In genomic region chr2:209642146-209642815, GRCh38 we compare ENCODE assay signal across 19 cellular contexts.
DNase-seq lines count a peak whose midpoint lies in the region; ATAC-seq, FAIRE-seq and TF ChIP-seq lines count a peak whose summit lies in the region.
"Had no signal": no experiment of that assay in that cellular context is flagged by ENCODE, and none has a peak within 500 bp of the region (broad histone marks: within the 10 kb centered on the region; RNA-seq: fewer than 3 reads in every experiment).

No MANE protein-coding gene starts in this region.

- WGBS in endodermal cell (ENCODE audit: insufficient coverage in 1 of 2, insufficient read length in 1 of 2), 2 experiments = 94% methylated on average over 3 of the region's 3 CpGs; no CpG with 5 or more reads in 1 of the 2 experiments

- no peaks in the 10 kb centered on the region for H3K9me3 ChIP-seq in astrocyte (ENCODE audit: insufficient read depth, low read depth, low read length)
- no peaks in the 10 kb centered on the region for H3K9me3 ChIP-seq in endodermal cell (ENCODE audit: control insufficient read depth, low read length)
- H3K9me3 ChIP-seq: Caco-2, lower lobe of right lung, testis had no signal

- H3K4me3 Mint-ChIP-seq in astrocyte (ENCODE audit: unreplicated experiment) = no peak overlapping the region
- H3K4me3 Mint-ChIP-seq in endodermal cell = no peak overlapping the region
- H3K4me3 Mint-ChIP-seq: naive thymus-derived CD8-positive, alpha-beta T cell had no signal

- H3K27me3 Mint-ChIP-seq in astrocyte (ENCODE audit: low read depth, unreplicated experiment) (no peaks in the 10 kb centered on the region), endodermal cell (ENCODE audit: insufficient read depth) (no peaks in the 10 kb centered on the region)
- H3K27me3 Mint-ChIP-seq: naive thymus-derived CD8-positive, alpha-beta T cell; progenitor cell of endocrine pancreas had no signal

- H3K79me2 ChIP-seq in astrocyte (ENCODE audit: insufficient read depth, low read length) = no peaks in the 10 kb centered on the region

- H3K36me3 ChIP-seq in astrocyte (ENCODE audit: insufficient read depth, low read length) = no peaks in the 10 kb centered on the region
- H3K36me3 ChIP-seq in endodermal cell (ENCODE audit: control insufficient read depth, insufficient read depth, low read length) = no peaks in the 10 kb centered on the region
- H3K36me3 ChIP-seq: lower lobe of right lung had no signal

- no peak for ATAC-seq in HG02623 (IDR thresholded peaks at IDR 0.05; ENCODE audit: unreplicated experiment)
- ATAC-seq in HG02610 (IDR thresholded peaks at IDR 0.05; ENCODE audit: unreplicated experiment) = no peak
- ATAC-seq: lower lobe of right lung; naive thymus-derived CD8-positive, alpha-beta T cell had no signal

- H3K27ac ChIP-seq in astrocyte (ENCODE audit: low read depth, low read length) (no peak overlapping the region), endodermal cell (ENCODE audit: low read depth, low read length) (no peak overlapping the region)
- H3K27ac ChIP-seq: lower lobe of right lung, testis had no signal

- peak; percentile 49 for DNase-seq in ELR (ENCODE audit: low read depth)
- DNase-seq in NCI-H460 (ENCODE audit: extremely low read depth, low read depth) = peak; percentile 11
- peak; percentile 46 for DNase-seq in astrocyte (ENCODE audit: low read depth)
- peak; percentile 14 for DNase-seq in kidney tubule cell (ENCODE audit: low spot score)
- DNase-seq in endodermal cell = no peak
- no peak for DNase-seq in GM13977 (ENCODE audit: low spot score)
- DNase-seq: activated CD4-positive, alpha-beta T cell treated with anti-CD3 and anti-CD28 coated beads for 4 hours; activated gamma-delta T cell; aorta; Caco-2; lower lobe of right lung; naive thymus-derived CD8-positive, alpha-beta T cell; NCI-H1417 treated with DMSO at 0.1 percent for 48 hours; NCI-H2171 treated with DMSO at 0.1 percent for 48 hours; testis had no signal

- TF ChIP-seq CTCF in astrocyte (IDR thresholded peaks at IDR 0.05; ENCODE audit: insufficient read depth, low read depth, low read length) = no peak
- TF ChIP-seq CTCF in endodermal cell (conservative IDR thresholded peaks at IDR 0.05) = no peak
- TF ChIP-seq CTCF in GM13977 (IDR thresholded peaks at IDR 0.05; ENCODE audit: extremely low read depth, insufficient read depth, missing control alignments) = no peak

- H3K27me3 ChIP-seq in astrocyte (ENCODE audit: insufficient read depth, low read length) = no peaks in the 10 kb centered on the region
- H3K27me3 ChIP-seq in endodermal cell (ENCODE audit: control insufficient read depth, insufficient read depth, low read length, poor library complexity, severe bottlenecking) = no peaks in the 10 kb centered on the region
- H3K27me3 ChIP-seq: testis had no signal

- no peak overlapping the region for H2AFZ ChIP-seq in astrocyte (ENCODE audit: low read depth, low read length)

- H3K36me3 Mint-ChIP-seq in astrocyte (ENCODE audit: low read depth, unreplicated experiment) (no peaks in the 10 kb centered on the region), endodermal cell (ENCODE audit: low read depth) (no peaks in the 10 kb centered on the region)
- H3K36me3 Mint-ChIP-seq: naive thymus-derived CD8-positive, alpha-beta T cell had no signal

- H3K4me1 ChIP-seq in astrocyte (ENCODE audit: insufficient read depth, low read length) (peaks cover 20% of the 10 kb centered on the region), endodermal cell (ENCODE audit: control insufficient read depth, insufficient read depth, low read length) (peaks cover 6% of the 10 kb centered on the region)
- H3K4me1 ChIP-seq: Caco-2, lower lobe of right lung, testis had no signal

- in situ Hi-C loops in GM13977 (cut with MboI; ENCODE audit: low pct_unique_long_range_greater_than_20kb, low sequenced_read_pairs, unreplicated experiment) = no loop called here

- H3K9me3 Mint-ChIP-seq in astrocyte (ENCODE audit: unreplicated experiment) = no peaks in the 10 kb centered on the region
- H3K9me3 Mint-ChIP-seq in endodermal cell = no peaks in the 10 kb centered on the region

- H3K4me1 Mint-ChIP-seq in astrocyte (ENCODE audit: low read depth, unreplicated experiment) (peaks cover 10% of the 10 kb centered on the region), endodermal cell (peaks cover 9% of the 10 kb centered on the region)
- H3K4me1 Mint-ChIP-seq: naive thymus-derived CD8-positive, alpha-beta T cell had no signal

- H4K20me1 ChIP-seq in astrocyte (ENCODE audit: insufficient read depth, low read length) = no peaks in the 10 kb centered on the region

- H3K9ac ChIP-seq in astrocyte (ENCODE audit: low read length) = no peak overlapping the region
- H3K9ac ChIP-seq in endodermal cell (ENCODE audit: extremely low read depth, low read length, poor library complexity, severe bottlenecking) = no peak overlapping the region

- peak overlapping the region; percentile 21 for H3K4me2 ChIP-seq in astrocyte (ENCODE audit: low read length)

- FAIRE-seq in astrocyte (lab: Jason Lieb, UNC) = no peak
- FAIRE-seq: colon had no signal

- no peak overlapping the region for H3K4me3 ChIP-seq in astrocyte (ENCODE audit: insufficient read depth, low read depth, low read length)
- no peak overlapping the region for H3K4me3 ChIP-seq in endodermal cell (ENCODE audit: low read length)
- H3K4me3 ChIP-seq: lower lobe of right lung, testis had no signal

- H3K27ac Mint-ChIP-seq in astrocyte (ENCODE audit: unreplicated experiment) (no peak overlapping the region), endodermal cell (no peak overlapping the region)
- H3K27ac Mint-ChIP-seq: naive thymus-derived CD8-positive, alpha-beta T cell; progenitor cell of endocrine pancreas had no signal

Comparison
In these comparisons a context has a peak if more than half of its experiments do, and no peak if none do; other contexts are left out.
1. DNase-seq: peak in ELR (single experiment), NCI-H460 (single experiment), astrocyte (single experiment) and kidney tubule cell (single experiment); none in endodermal cell (single experiment) and GM13977 (single experiment).